In genomic region chr17:4951486-4951885, GRCh38 we compare ENCODE assay signal across 9 cellular contexts. TPM values are rescaled to one million over a fixed set of nuclear protein-coding genes. Genes with fewer than 3 reads are reported as not detected.
DNase-seq lines count a peak whose midpoint lies in the region; ATAC-seq and TF ChIP-seq lines count a peak whose summit lies in the region.
"Had no signal": no experiment of that assay in that cellular context is flagged by ENCODE, and none has a peak within 500 bp of the region (broad histone marks: within the 10 kb centered on the region; RNA-seq: fewer than 3 reads in every experiment).

No MANE protein-coding gene starts in this region.

- no peak overlapping the region; the same call in 1 of the 2 replicates for H3K9ac ChIP-seq in HUES64 (ENCODE audit: low read depth, low read length)

- no peak overlapping the region for H3K4me3 ChIP-seq in CD8-positive, alpha-beta T cell (ENCODE audit: low read depth, low read length)
- peak overlapping the region; percentile 76 for H3K4me3 ChIP-seq in HUES64 (ENCODE audit: low read length)
- no peak overlapping the region for H3K4me3 ChIP-seq in ascending aorta
- H3K4me3 ChIP-seq: vagina had no signal

- no peak for ATAC-seq in CD8-positive, alpha-beta T cell
- no peak for ATAC-seq in naive thymus-derived CD8-positive, alpha-beta T cell
- ATAC-seq in GM18502 (IDR thresholded peaks at IDR 0.05; ENCODE audit: poor library complexity, unreplicated experiment), result no peak

- no peak for DNase-seq in CD8-positive, alpha-beta T cell
- DNase-seq in ascending aorta (ENCODE audit: low spot score in 2 of 2), result no peak
- no peak for DNase-seq in naive thymus-derived CD8-positive, alpha-beta T cell
- DNase-seq in HT-29 (ENCODE audit: low spot score), result no peak
- no peak for DNase-seq in NCI-H146 treated with DMSO at 0.1 percent for 48 hours (lab: John Stamatoyannopoulos, UW; ENCODE audit: unreplicated experiment)
- no peak for DNase-seq in NCI-H2107 treated with DMSO at 0.1 percent for 48 hours (lab: John Stamatoyannopoulos, UW; ENCODE audit: unreplicated experiment)

- H3K4me1 ChIP-seq in CD8-positive, alpha-beta T cell (ENCODE audit: insufficient read depth, low read length), result peaks cover 12% of the 10 kb centered on the region
- H3K4me1 ChIP-seq in HUES64 (ENCODE audit: insufficient read depth, low read length) (peaks cover 16% of the 10 kb centered on the region), ascending aorta (peaks cover 3 to 31% of the 10 kb centered on the region in 2 donors)

- no peak for TF ChIP-seq CTCF in CD8-positive, alpha-beta T cell (IDR thresholded peaks at IDR 0.05)
- TF ChIP-seq CTCF in ascending aorta (IDR thresholded peaks at IDR 0.05), result no peak

- H3K4me1 Mint-ChIP-seq in CD8-positive, alpha-beta T cell (ENCODE audit: low read depth), result peaks cover 23% of the 10 kb centered on the region
- peaks cover 15 to 34% (median 24%) of the 10 kb centered on the region in 4 donors for H3K4me1 Mint-ChIP-seq in naive thymus-derived CD8-positive, alpha-beta T cell

- CTCF ChIA-PET in CD8-positive, alpha-beta T cell (lab: Charles Lee), result interaction anchor here (1.2 kb wide), 1 partner anchor 42 kb away, joined by 4 read pairs; no protein-coding TSS in a partner anchor

- intact Hi-C loops in CD8-positive, alpha-beta T cell (cut with DNase I, micrococcal nuclease), result no loop called here
- intact Hi-C loops in ascending aorta (cut with DNase I), result no loop called here

- no peaks in the 10 kb centered on the region for H3K9me3 Mint-ChIP-seq in CD8-positive, alpha-beta T cell
- H3K9me3 Mint-ChIP-seq in naive thymus-derived CD8-positive, alpha-beta T cell, result no peaks in the 10 kb centered on the region

- no peaks in the 10 kb centered on the region for H3K27me3 Mint-ChIP-seq in CD8-positive, alpha-beta T cell (ENCODE audit: low read depth)
- no peaks in the 10 kb centered on the region for H3K27me3 Mint-ChIP-seq in naive thymus-derived CD8-positive, alpha-beta T cell

- POLR2A ChIA-PET in CD8-positive, alpha-beta T cell (lab: Charles Lee), result interaction anchor here (1.4 to 10.5 kb wide), 3 partner anchors 12 to 42 kb away, joined by 3 to 175 read pairs (median 13); partner anchors contain the start of genes RNF167, SLC25A11 and SPAG7
- POLR2A ChIA-PET in naive thymus-derived CD8-positive, alpha-beta T cell (lab: Charles Lee), result interaction anchor here (0.6 to 25.2 kb wide), 5 partner anchors 9 to 517 kb away, joined by 3 to 635 read pairs (median 3); partner anchors contain the start of genes DHX33, RNF167, SLC25A11 and SPAG7

- H3K27ac Mint-ChIP-seq in CD8-positive, alpha-beta T cell, result no peak overlapping the region
- H3K27ac Mint-ChIP-seq in naive thymus-derived CD8-positive, alpha-beta T cell, result peak overlapping the region in 6 of 10 donors; percentile 40 to 91 (median 62)

- H3K27me3 ChIP-seq in CD8-positive, alpha-beta T cell (ENCODE audit: insufficient read depth, low read length), result no peaks in the 10 kb centered on the region
- H3K27me3 ChIP-seq in HUES64 (ENCODE audit: insufficient read depth, low read length) (no peaks in the 10 kb centered on the region), ascending aorta (no peaks in the 10 kb centered on the region)
- H3K27me3 ChIP-seq: vagina had no signal

- 63% methylated on average over 3 of the region's 3 CpGs for WGBS in HUES64

- H3K4me3 Mint-ChIP-seq in CD8-positive, alpha-beta T cell, result peak overlapping the region; percentile 59
- peak overlapping the region in 8 of 10 donors; percentile 10 to 91 (median 79) for H3K4me3 Mint-ChIP-seq in naive thymus-derived CD8-positive, alpha-beta T cell

- H3K36me3 ChIP-seq in CD8-positive, alpha-beta T cell (ENCODE audit: insufficient read depth, low read length), result peaks cover 10% of the 10 kb centered on the region
- peaks cover 10% of the 10 kb centered on the region for H3K36me3 ChIP-seq in HUES64 (ENCODE audit: insufficient read depth, low read length)
- H3K36me3 ChIP-seq in ascending aorta, result peaks cover 0 to 4% of the 10 kb centered on the region in 2 donors

- H3K36me3 Mint-ChIP-seq in CD8-positive, alpha-beta T cell, result peaks cover 12% of the 10 kb centered on the region
- peaks cover 6 to 11% (median 9%) of the 10 kb centered on the region in 3 donors for H3K36me3 Mint-ChIP-seq in naive thymus-derived CD8-positive, alpha-beta T cell

- no peak overlapping the region for H3K27ac ChIP-seq in CD8-positive, alpha-beta T cell (ENCODE audit: low read depth, low read length)
- H3K27ac ChIP-seq in HUES64 (ENCODE audit: low read depth, low read length) (no peak overlapping the region), ascending aorta (peak overlapping the region; percentile 93 to 99)
- H3K27ac ChIP-seq: vagina had no signal

- H3K9me3 ChIP-seq in CD8-positive, alpha-beta T cell (ENCODE audit: low read length), result no peaks in the 10 kb centered on the region
- no peaks in the 10 kb centered on the region for H3K9me3 ChIP-seq in HUES64 (ENCODE audit: insufficient read depth, low read depth, low read length)
- H3K9me3 ChIP-seq in ascending aorta, result no peaks in the 10 kb centered on the region
- H3K9me3 ChIP-seq: vagina had no signal

RNA-seq across cellular contexts. Expression of gene ENO3, which starts 0.6 kb away (rescaled TPM):
- total RNA-seq in CD8-positive, alpha-beta T cell, result 10 to 100 TPM; 17.6 to 18.5 TPM
- 14.8 TPM for polyA plus RNA-seq in HUES64 (2013, experiment 1 of 2)
- polyA plus RNA-seq in HUES64 (2013, experiment 2 of 2), result 18.8 TPM
- not detected for total RNA-seq in ascending aorta
- 10 to 100 TPM; 35.2 to 36.7 TPM for total RNA-seq in naive thymus-derived CD8-positive, alpha-beta T cell
- polyA plus RNA-seq in naive thymus-derived CD8-positive, alpha-beta T cell, result 1 to 10 TPM; 1.5 to 3.0 (median 1.8) TPM
- total RNA-seq in HT-29 (2014; rRNA removed; shearing (Covaris generic)), result 2.8 and 4.7 TPM in 2 replicates

RNA-seq across cellular contexts. Expression of gene PFN1, which starts 3.2 kb away (rescaled TPM):
- total RNA-seq in CD8-positive, alpha-beta T cell, result 100 to 1,000 TPM; 321 to 326 TPM
- polyA plus RNA-seq in HUES64 (2013, experiment 1 of 2), result 1,291 TPM
- 1,164 TPM for polyA plus RNA-seq in HUES64 (2013, experiment 2 of 2)
- total RNA-seq in ascending aorta, result 1,046 TPM
- total RNA-seq in naive thymus-derived CD8-positive, alpha-beta T cell, result 100 to 1,000 TPM; 486 to 497 TPM
- 1,000 to 10,000 TPM; 1,824 to 2,067 (median 1,870) TPM for polyA plus RNA-seq in naive thymus-derived CD8-positive, alpha-beta T cell
- 2,317 and 2,656 TPM in 2 replicates for total RNA-seq in HT-29 (2014; rRNA removed; shearing (Covaris generic))

RNA-seq across cellular contexts. Expression of gene RNF167, which starts 11.4 kb away (rescaled TPM):
- 10 to 100 TPM; 49.3 to 52.2 TPM for total RNA-seq in CD8-positive, alpha-beta T cell
- polyA plus RNA-seq in HUES64 (2013, experiment 1 of 2), result 93.3 TPM
- polyA plus RNA-seq in HUES64 (2013, experiment 2 of 2), result 106 TPM
- total RNA-seq in ascending aorta, result 164 TPM
- total RNA-seq in naive thymus-derived CD8-positive, alpha-beta T cell, result 100 to 1,000 TPM; 143 to 145 TPM
- polyA plus RNA-seq in naive thymus-derived CD8-positive, alpha-beta T cell, result 10 to 100 TPM; 30.3 to 50.0 (median 32.2) TPM
- 51.1 and 62.9 TPM in 2 replicates for total RNA-seq in HT-29 (2014; rRNA removed; shearing (Covaris generic))

RNA-seq across cellular contexts. Expression of gene SLC25A11, which starts 11.6 kb away (rescaled TPM):
- 10 to 100 TPM; 15.8 to 16.3 TPM for total RNA-seq in CD8-positive, alpha-beta T cell
- 53.6 TPM for polyA plus RNA-seq in HUES64 (2013, experiment 1 of 2)
- polyA plus RNA-seq in HUES64 (2013, experiment 2 of 2), result 54.9 TPM
- 56.2 TPM for total RNA-seq in ascending aorta
- total RNA-seq in naive thymus-derived CD8-positive, alpha-beta T cell, result 10 to 100 TPM; 42.5 to 45.0 TPM
- polyA plus RNA-seq in naive thymus-derived CD8-positive, alpha-beta T cell, result 10 to 100 TPM; 75.3 to 78.6 (median 77.6) TPM
- total RNA-seq in HT-29 (2014; rRNA removed; shearing (Covaris generic)), result 58.8 and 83.6 TPM in 2 replicates

RNA-seq across cellular contexts. Expression of gene SPAG7, which starts 16.1 kb away (rescaled TPM):
- total RNA-seq in CD8-positive, alpha-beta T cell, result 10 to 100 TPM; 34.5 to 34.7 TPM
- polyA plus RNA-seq in HUES64 (2013, experiment 1 of 2), result 73.1 TPM
- polyA plus RNA-seq in HUES64 (2013, experiment 2 of 2), result 89.2 TPM
- total RNA-seq in ascending aorta, result 4.9 TPM
- total RNA-seq in naive thymus-derived CD8-positive, alpha-beta T cell, result 10 to 100 TPM; 50.5 to 52.6 TPM
- polyA plus RNA-seq in naive thymus-derived CD8-positive, alpha-beta T cell, result 100 to 1,000 TPM; 122 to 131 (median 129) TPM
- total RNA-seq in HT-29 (2014; rRNA removed; shearing (Covaris generic)), result 20.0 and 25.7 TPM in 2 replicates

Comparison
In these comparisons a context has a peak if more than half of its experiments do, and no peak if none do; other contexts are left out.
1. H3K27ac ChIP-seq: peak in ascending aorta (2 of 2); none in CD8-positive, alpha-beta T cell (single experiment) and HUES64 (single experiment).